Comparison of ENCODE assay signal across 29 cellular contexts in genomic region chr17:50911450-50911849, GRCh38. TPM values are rescaled to one million over a fixed set of nuclear protein-coding genes. Genes with fewer than 3 reads are reported as not detected.
DNase-seq lines count a peak whose midpoint lies in the region; ATAC-seq and TF ChIP-seq lines count a peak whose summit lies in the region.
"Had no signal": no experiment of that assay in that cellular context is flagged by ENCODE, and none has a peak within 500 bp of the region (broad histone marks: within the 10 kb centered on the region; RNA-seq: fewer than 3 reads in every experiment).

No MANE protein-coding gene starts in this region.

- CTCF ChIA-PET in activated CD4-positive, alpha-beta memory T cell treated with anti-CD3 and anti-CD28 coated beads for 36 hours (lab: Charles Lee) = interaction anchor here (0.7 to 2.1 kb wide), 3 partner anchors 46 to 69 kb away, joined by 3 to 5 read pairs (median 3); no protein-coding TSS in a partner anchor

- in situ Hi-C loops in ACHN (cut with HindIII; ENCODE audit: low pct_ligation_motif_present, low pct_unique_long_range_greater_than_20kb, low sequenced_read_pairs) = no loop called here

- POLR2A ChIA-PET in activated CD4-positive, alpha-beta memory T cell treated with anti-CD3 and anti-CD28 coated beads for 36 hours (lab: Charles Lee) = interaction anchor here (1.0 to 4.0 kb wide), 2 partner anchors 45 to 59 kb away, joined by 3 to 44 read pairs; partner anchors contain the start of gene TOB1

- H3K4me1 Mint-ChIP-seq in T-helper 2 cell treated with Interferon-gamma antibody and Interleukin-4, amounts not matched to agents 5 μg/mL and 100 μg/mL, for 36 hours (ENCODE audit: low read depth) = peaks cover 31% of the 10 kb centered on the region
- H3K4me1 Mint-ChIP-seq in CD14-positive monocyte (peaks cover 53% of the 10 kb centered on the region), neural progenitor cell (peaks cover 56% of the 10 kb centered on the region)
- peaks cover 58% of the 10 kb centered on the region for H3K4me1 Mint-ChIP-seq in activated CD4-positive, alpha-beta memory T cell treated with anti-CD3 and anti-CD28 coated beads for 36 hours (ENCODE audit: low read depth)

- H3K36me3 ChIP-seq in neural progenitor cell (no peaks in the 10 kb centered on the region), adrenal gland (replicated peaks in 1 of 2) (no peaks in the 10 kb centered on the region)
- H3K36me3 ChIP-seq: colonic mucosa, tibial nerve, WERI-Rb-1 had no signal

- H3K4me3 ChIP-seq in neural progenitor cell (no peak overlapping the region), adrenal gland (no peak overlapping the region)
- H3K4me3 ChIP-seq: colonic mucosa, tibial nerve had no signal

- no peaks in the 10 kb centered on the region for H3K36me3 Mint-ChIP-seq in T-helper 2 cell treated with Interferon-gamma antibody and Interleukin-4, amounts not matched to agents 5 μg/mL and 100 μg/mL, for 36 hours (ENCODE audit: low read depth)
- peaks cover 4% of the 10 kb centered on the region in 2 donors for H3K36me3 Mint-ChIP-seq in CD14-positive monocyte
- H3K36me3 Mint-ChIP-seq in activated CD4-positive, alpha-beta memory T cell treated with anti-CD3 and anti-CD28 coated beads for 36 hours = no peaks in the 10 kb centered on the region
- H3K36me3 Mint-ChIP-seq in neural progenitor cell = no peaks in the 10 kb centered on the region
- H3K36me3 Mint-ChIP-seq: stimulated activated memory B cell treated with anti-CD40 and anti-IgM and Interleukin-4, amounts not matched to agents 10 μg/mL and 1 μg/mL and 100 μg/mL, for 72 hours had no signal

- TF ChIP-seq CTCF in CD14-positive monocyte (IDR thresholded peaks at IDR 0.05) (no peak), neural progenitor cell (IDR thresholded peaks at IDR 0.05) (no peak), adrenal gland (IDR thresholded peaks at IDR 0.05) (no peak)

- WGBS in adrenal gland, 4 donors = 79 to 87% (median 85%) methylated on average over 6 of the region's 6 CpGs

- DNase-seq in T-helper 2 cell treated with Interferon-gamma antibody and Interleukin-4, amounts not matched to agents 5 μg/mL and 100 μg/mL, for 36 hours (ENCODE audit: low spot score) = no peak
- DNase-seq in T-helper 2 cell = no peak
- no peak for DNase-seq in CD14-positive monocyte (ENCODE audit: low spot score)
- DNase-seq in activated CD4-positive, alpha-beta memory T cell treated with anti-CD3 and anti-CD28 coated beads for 36 hours = no peak
- no peak for DNase-seq in neural progenitor cell (ENCODE audit: low spot score)
- no peak for DNase-seq in ACHN
- DNase-seq in adrenal gland = no peak
- DNase-seq: activated CD4-positive, alpha-beta T cell treated with anti-CD3 and anti-CD28 coated beads, Interleukin-2, amount 50 U/mL, for 1 hour; activated effector memory CD4-positive, alpha-beta T cell treated with Interleukin-2 at 50 U/mL for 16 hours; AML-193; Calu3; colonic mucosa; foreskin keratinocyte; Karpas-422; left colon; mesendoderm; MV-4-11; NCI-H146; NCI-H2171 treated with DMSO at 0.1 percent for 48 hours; occipital lobe; retina; stimulated activated CD4-positive, alpha-beta T cell treated with anti-CD3 and anti-CD28 coated beads, Interleukin-2, amount 100 ng/mL, for 48 hours; T-helper 9 cell had no signal

- H3K9me3 ChIP-seq in neural progenitor cell (ENCODE audit: low read depth) (no peaks in the 10 kb centered on the region), adrenal gland (replicated peaks in 1 of 3) (no peaks in the 10 kb centered on the region)
- H3K9me3 ChIP-seq: colonic mucosa, tibial nerve had no signal

- no peak for ATAC-seq in GM18498 (IDR thresholded peaks at IDR 0.05; ENCODE audit: unreplicated experiment)
- ATAC-seq: esophagus mucosa; foreskin keratinocyte; left colon; stimulated activated memory B cell treated with anti-CD40 and anti-IgM and Interleukin-4, amounts not matched to agents 10 μg/mL and 1 μg/mL and 100 μg/mL, for 72 hours had no signal

- intact Hi-C loops in CD14-positive monocyte (cut with micrococcal nuclease) = loop anchor here (2.0 to 10.0 kb wide), 2 partner anchors 47 kb away; partner anchors contain the start of gene TOB1 (in 1 of the 2)
- intact Hi-C loops in activated CD4-positive, alpha-beta memory T cell treated with anti-CD3 and anti-CD28 coated beads for 36 hours (cut with micrococcal nuclease) = loop anchor here (2.0 kb wide), 2 partner anchors 25 to 33 kb away; no protein-coding TSS in a partner anchor
- intact Hi-C loops in adrenal gland (cut with DNase I) = no loop called here

- no peak overlapping the region for H2AFZ ChIP-seq in neural progenitor cell (replicated peaks)

- no peaks in the 10 kb centered on the region for H3K9me3 Mint-ChIP-seq in T-helper 2 cell treated with Interferon-gamma antibody and Interleukin-4, amounts not matched to agents 5 μg/mL and 100 μg/mL, for 36 hours
- H3K9me3 Mint-ChIP-seq in CD14-positive monocyte = peaks cover 0 to 3% (median 0%) of the 10 kb centered on the region in 7 donors
- no peaks in the 10 kb centered on the region for H3K9me3 Mint-ChIP-seq in activated CD4-positive, alpha-beta memory T cell treated with anti-CD3 and anti-CD28 coated beads for 36 hours
- H3K9me3 Mint-ChIP-seq in neural progenitor cell = no peaks in the 10 kb centered on the region
- H3K9me3 Mint-ChIP-seq: stimulated activated memory B cell treated with anti-CD40 and anti-IgM and Interleukin-4, amounts not matched to agents 10 μg/mL and 1 μg/mL and 100 μg/mL, for 72 hours had no signal

- H3K4me2 ChIP-seq in neural progenitor cell = no peak overlapping the region

- H3K4me1 ChIP-seq in neural progenitor cell (peaks cover 34% of the 10 kb centered on the region), adrenal gland (replicated peaks in 1 of 2) (no peaks in the 10 kb centered on the region)
- H3K4me1 ChIP-seq: foreskin keratinocyte had no signal

- no peak overlapping the region for H3K9ac ChIP-seq in neural progenitor cell

- no peak for TF ChIP-seq POLR2A in adrenal gland (IDR thresholded peaks at IDR 0.05)

- H3F3A ChIP-seq in neural progenitor cell (ENCODE audit: low read depth) = peaks cover 40% of the 10 kb centered on the region

- H4K20me1 ChIP-seq in neural progenitor cell (ENCODE audit: low read depth) = no peaks in the 10 kb centered on the region

- H3K27ac Mint-ChIP-seq in T-helper 2 cell treated with Interferon-gamma antibody and Interleukin-4, amounts not matched to agents 5 μg/mL and 100 μg/mL, for 36 hours = peak overlapping the region; percentile 86
- peak overlapping the region; percentile 80 to 96 (median 92) for H3K27ac Mint-ChIP-seq in CD14-positive monocyte
- H3K27ac Mint-ChIP-seq in activated CD4-positive, alpha-beta memory T cell treated with anti-CD3 and anti-CD28 coated beads for 36 hours = peak overlapping the region; percentile 74
- H3K27ac Mint-ChIP-seq in neural progenitor cell = peak overlapping the region; percentile 53
- H3K27ac Mint-ChIP-seq: H9; stimulated activated memory B cell treated with anti-CD40 and anti-IgM and Interleukin-4, amounts not matched to agents 10 μg/mL and 1 μg/mL and 100 μg/mL, for 72 hours had no signal

- H3K27ac ChIP-seq in neural progenitor cell = no peak overlapping the region
- H3K27ac ChIP-seq in adrenal gland = no peak overlapping the region
- H3K27ac ChIP-seq: colonic mucosa, foreskin keratinocyte, WERI-Rb-1 had no signal

- H3K4me3 Mint-ChIP-seq in T-helper 2 cell treated with Interferon-gamma antibody and Interleukin-4, amounts not matched to agents 5 μg/mL and 100 μg/mL, for 36 hours = no peak overlapping the region
- H3K4me3 Mint-ChIP-seq in CD14-positive monocyte = no peak overlapping the region
- H3K4me3 Mint-ChIP-seq in activated CD4-positive, alpha-beta memory T cell treated with anti-CD3 and anti-CD28 coated beads for 36 hours = no peak overlapping the region
- no peak overlapping the region for H3K4me3 Mint-ChIP-seq in neural progenitor cell
- H3K4me3 Mint-ChIP-seq: stimulated activated memory B cell treated with anti-CD40 and anti-IgM and Interleukin-4, amounts not matched to agents 10 μg/mL and 1 μg/mL and 100 μg/mL, for 72 hours had no signal

- no peaks in the 10 kb centered on the region for H3K79me2 ChIP-seq in neural progenitor cell (ENCODE audit: low read depth)

- no peaks in the 10 kb centered on the region for H3K27me3 Mint-ChIP-seq in T-helper 2 cell treated with Interferon-gamma antibody and Interleukin-4, amounts not matched to agents 5 μg/mL and 100 μg/mL, for 36 hours (ENCODE audit: low read depth)
- H3K27me3 Mint-ChIP-seq in CD14-positive monocyte (ENCODE audit: low read depth in 3 of 3) (peaks cover 0 to 3% (median 2%) of the 10 kb centered on the region in 3 donors), neural progenitor cell (ENCODE audit: insufficient read depth, low read depth) (peaks cover 9% of the 10 kb centered on the region)
- H3K27me3 Mint-ChIP-seq in activated CD4-positive, alpha-beta memory T cell treated with anti-CD3 and anti-CD28 coated beads for 36 hours = no peaks in the 10 kb centered on the region
- H3K27me3 Mint-ChIP-seq: stimulated activated memory B cell treated with anti-CD40 and anti-IgM and Interleukin-4, amounts not matched to agents 10 μg/mL and 1 μg/mL and 100 μg/mL, for 72 hours had no signal

- H3K27me3 ChIP-seq in neural progenitor cell (no peaks in the 10 kb centered on the region), adrenal gland (no peaks in the 10 kb centered on the region)
- H3K27me3 ChIP-seq: colonic mucosa, foreskin keratinocyte, tibial nerve had no signal

RNA-seq across cellular contexts. Expression of gene TOB1, which starts 45.3 kb away (rescaled TPM):
- polyA plus RNA-seq in CD14-positive monocyte (10 to 100 TPM; 18.5 to 41.0 TPM), adrenal gland (10 to 100 TPM; 42.9 to 75.4 (median 49.3) TPM)
- 10 to 100 TPM; 42.3 to 44.1 TPM for total RNA-seq in activated CD4-positive, alpha-beta memory T cell treated with anti-CD3 and anti-CD28 coated beads for 36 hours
- total RNA-seq in neural progenitor cell (ENCODE audit: low replicate concordance) (13.6 and 18.2 TPM in 2 replicates), adrenal gland (100 to 1,000 TPM in 4 of 8 donors, 10 to 100 TPM in 4; 29.0 to 332 (median 98.7) TPM)

Comparison
In these comparisons a context has a peak if more than half of its experiments do, and no peak if none do; other contexts are left out.
1. intact Hi-C loops: an anchor here in CD14-positive monocyte (2.0 to 10.0 kb wide) and activated CD4-positive, alpha-beta memory T cell treated with anti-CD3 and anti-CD28 coated beads for 36 hours (2.0 kb wide); none called in adrenal gland.